Comparison of ENCODE assay signal across 18 cellular contexts in the genomic region with DNA sequence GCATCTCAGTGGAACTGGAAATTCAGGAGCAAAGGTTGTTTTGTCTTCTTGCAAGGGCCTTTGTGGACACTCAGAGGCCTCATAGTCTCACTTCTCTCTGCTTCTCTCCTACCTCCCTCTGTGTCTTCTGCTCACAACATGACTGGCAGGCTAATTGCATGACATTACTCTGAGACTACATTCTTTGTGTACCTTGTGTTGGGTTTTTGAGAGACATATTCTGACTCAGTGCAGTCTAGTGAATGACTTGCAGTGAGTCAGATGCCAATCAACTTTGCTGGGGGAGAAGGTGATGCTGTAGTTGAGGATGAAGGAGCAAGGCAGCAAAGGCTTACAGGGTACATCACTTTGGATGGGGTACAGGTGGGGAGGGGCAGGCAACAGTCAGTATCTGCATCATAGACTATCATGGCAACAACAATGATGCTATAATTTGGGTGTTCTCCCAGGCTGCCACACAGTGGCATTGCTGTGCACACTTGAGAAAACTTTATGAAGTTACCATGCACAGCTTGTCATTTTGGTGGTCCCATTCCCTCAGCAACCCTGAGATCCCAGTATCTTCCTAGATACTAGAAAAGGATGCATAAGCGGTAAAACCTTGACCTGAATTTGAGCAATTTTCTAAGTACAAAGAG.
DNase-seq lines count a peak whose midpoint lies in the region; ATAC-seq and TF ChIP-seq lines count a peak whose summit lies in the region.
"Had no signal": no experiment of that assay in that cellular context is flagged by ENCODE, and none has a peak within 500 bp of the region (broad histone marks: within the 10 kb centered on the region; RNA-seq: fewer than 3 reads in every experiment).

No MANE protein-coding gene starts in this region.

- H3K27me3 ChIP-seq in Loucy (ENCODE audit: insufficient read depth, low read length, poor library complexity, severe bottlenecking) (no peaks in the 10 kb centered on the region), brain microvascular endothelial cell (replicated peaks) (no peaks in the 10 kb centered on the region), parathyroid adenoma (ENCODE audit: control insufficient read depth, insufficient read depth, low read length) (no peaks in the 10 kb centered on the region), esophagus squamous epithelium (no peaks in the 10 kb centered on the region)
- H3K27me3 ChIP-seq: hepatocyte, right atrium auricular region had no signal

- H3K9me3 Mint-ChIP-seq in activated T-cell treated with anti-CD3 and anti-CD28 coated beads, Interleukin-2, amount 50 U/mL, for 4 hours = peaks cover 6% of the 10 kb centered on the region

- TF ChIP-seq POLR2A in esophagus squamous epithelium (IDR thresholded peaks at IDR 0.05) = no peak

- no peak overlapping the region for H3K4me3 ChIP-seq in Loucy (ENCODE audit: low read length, poor library complexity, severe bottlenecking)
- H3K4me3 ChIP-seq in brain microvascular endothelial cell (ENCODE audit: low read depth, low read length) = no peak overlapping the region
- no peak overlapping the region for H3K4me3 ChIP-seq in parathyroid adenoma (ENCODE audit: low read depth, low read length)
- no peak overlapping the region for H3K4me3 ChIP-seq in esophagus squamous epithelium
- H3K4me3 ChIP-seq: hepatocyte, right atrium auricular region had no signal

- no peaks in the 10 kb centered on the region for H3K36me3 Mint-ChIP-seq in activated T-cell treated with anti-CD3 and anti-CD28 coated beads, Interleukin-2, amount 50 U/mL, for 4 hours (ENCODE audit: insufficient read depth)
- H3K36me3 Mint-ChIP-seq: CD4-positive, CD25-positive, alpha-beta regulatory T cell had no signal

- H3K79me2 ChIP-seq in Loucy (ENCODE audit: insufficient read depth, low read length) = no peaks in the 10 kb centered on the region
- H3K79me2 ChIP-seq in parathyroid adenoma = no peaks in the 10 kb centered on the region
- H3K79me2 ChIP-seq: hepatocyte had no signal

- no peaks in the 10 kb centered on the region for H3K4me1 Mint-ChIP-seq in activated T-cell treated with anti-CD3 and anti-CD28 coated beads, Interleukin-2, amount 50 U/mL, for 4 hours (ENCODE audit: low read depth)
- H3K4me1 Mint-ChIP-seq: CD4-positive, CD25-positive, alpha-beta regulatory T cell had no signal

- DNase-seq in activated T-cell treated with anti-CD3 and anti-CD28 coated beads, Interleukin-2, amount 50 U/mL, for 4 hours = no peak
- no peak for DNase-seq in activated T-cell treated with anti-CD3 and anti-CD28 coated beads, Interleukin-2, amount 50 U/mL, for 1 hour
- DNase-seq in brain microvascular endothelial cell (peak; percentile 18), NCI-H2081 treated with DMSO at 0.1 percent for 48 hours (lab: John Stamatoyannopoulos, UW) (no peak), esophagus squamous epithelium (lab: John Stamatoyannopoulos, UW) (no peak), activated gamma-delta T cell treated with Interleukin-2 at 50 U/mL for 16 hours (no peak)
- DNase-seq: activated CD4-positive, alpha-beta T cell treated with anti-CD3 and anti-CD28 coated beads, Interleukin-2, amount 50 U/mL, for 4 hours; CD4-positive, CD25-positive, alpha-beta regulatory T cell; DMS79; effector CD4-positive, alpha-beta T cell; H7; midbrain; NCI-H2029; NCI-H526 had no signal

- no peaks in the 10 kb centered on the region for H3F3A ChIP-seq in Loucy (ENCODE audit: low read depth)

- intact Hi-C loops in esophagus squamous epithelium (cut with DNase I) = no loop called here

- peak; percentile 59 to 62 for ATAC-seq in activated T-cell treated with anti-CD3 and anti-CD28 coated beads, Interleukin-2, amount 50 U/mL, for 4 hours

- in situ Hi-C loops in brain microvascular endothelial cell (cut with HindIII; ENCODE audit: low pct_ligation_motif_present, low sequenced_read_pairs) = no loop called here

- TF ChIP-seq CTCF in Loucy (conservative IDR thresholded peaks at IDR 0.05; ENCODE audit: low read length) (peak; percentile 33), brain microvascular endothelial cell (IDR thresholded peaks at IDR 0.05; ENCODE audit: low read depth, low read length, missing control alignments) (no peak), parathyroid adenoma (IDR thresholded peaks at IDR 0.05) (no peak), esophagus squamous epithelium (IDR thresholded peaks at IDR 0.05) (no peak)

- no peaks in the 10 kb centered on the region for H3K36me3 ChIP-seq in Loucy (ENCODE audit: insufficient read depth, low read length)
- no peaks in the 10 kb centered on the region for H3K36me3 ChIP-seq in brain microvascular endothelial cell (replicated peaks)
- no peaks in the 10 kb centered on the region for H3K36me3 ChIP-seq in parathyroid adenoma (ENCODE audit: control insufficient read depth, insufficient read depth, low read length)
- H3K36me3 ChIP-seq in esophagus squamous epithelium = no peaks in the 10 kb centered on the region
- H3K36me3 ChIP-seq: right atrium auricular region had no signal

- H3K9me3 ChIP-seq in Loucy (ENCODE audit: insufficient read depth, low read depth, low read length) (peaks cover 14% of the 10 kb centered on the region; the same call in 1 of the 2 replicates), parathyroid adenoma (ENCODE audit: control insufficient read depth, low read length) (no peaks in the 10 kb centered on the region), esophagus squamous epithelium (no peaks in the 10 kb centered on the region)

- H3K9ac ChIP-seq in Loucy (ENCODE audit: low read depth, low read length, poor library complexity, severe bottlenecking) (no peak overlapping the region), parathyroid adenoma (no peak overlapping the region)

- no peaks in the 10 kb centered on the region for H3K9me2 ChIP-seq in Loucy (replicated peaks; ENCODE audit: low read depth, low read length)

- H3K4me3 Mint-ChIP-seq in activated T-cell treated with anti-CD3 and anti-CD28 coated beads, Interleukin-2, amount 50 U/mL, for 4 hours = no peak overlapping the region
- H3K4me3 Mint-ChIP-seq: CD4-positive, CD25-positive, alpha-beta regulatory T cell had no signal

- H3K4me2 ChIP-seq in Loucy (ENCODE audit: low read depth, low read length, poor library complexity, severe bottlenecking) (no peak overlapping the region), parathyroid adenoma (ENCODE audit: low read length) (no peak overlapping the region)
- H3K4me2 ChIP-seq: hepatocyte had no signal

- H3K27ac ChIP-seq in brain microvascular endothelial cell (no peak overlapping the region), parathyroid adenoma (no peak overlapping the region), esophagus squamous epithelium (no peak overlapping the region)
- H3K27ac ChIP-seq: hepatocyte, right atrium auricular region had no signal

- H3K4me1 ChIP-seq in Loucy (ENCODE audit: insufficient read depth, low read length, poor library complexity, severe bottlenecking) = peaks cover 13% of the 10 kb centered on the region
- H3K4me1 ChIP-seq in parathyroid adenoma = peaks cover 9% of the 10 kb centered on the region
- no peaks in the 10 kb centered on the region for H3K4me1 ChIP-seq in esophagus squamous epithelium
- H3K4me1 ChIP-seq: right atrium auricular region had no signal

- no peaks in the 10 kb centered on the region for H3K27me3 Mint-ChIP-seq in activated T-cell treated with anti-CD3 and anti-CD28 coated beads, Interleukin-2, amount 50 U/mL, for 4 hours (ENCODE audit: low read depth)

- H4K20me1 ChIP-seq in Loucy (ENCODE audit: insufficient read depth, low read length, poor library complexity, severe bottlenecking) = no peaks in the 10 kb centered on the region

- H2AFZ ChIP-seq in Loucy (ENCODE audit: low read length) (no peak overlapping the region), parathyroid adenoma (peak overlapping the region; percentile 43)
- H2AFZ ChIP-seq: hepatocyte had no signal

- WGBS in esophagus squamous epithelium, 2 donors = 91 to 100% methylated on average over 1 of the region's 1 CpG
